In the genomic region with DNA sequence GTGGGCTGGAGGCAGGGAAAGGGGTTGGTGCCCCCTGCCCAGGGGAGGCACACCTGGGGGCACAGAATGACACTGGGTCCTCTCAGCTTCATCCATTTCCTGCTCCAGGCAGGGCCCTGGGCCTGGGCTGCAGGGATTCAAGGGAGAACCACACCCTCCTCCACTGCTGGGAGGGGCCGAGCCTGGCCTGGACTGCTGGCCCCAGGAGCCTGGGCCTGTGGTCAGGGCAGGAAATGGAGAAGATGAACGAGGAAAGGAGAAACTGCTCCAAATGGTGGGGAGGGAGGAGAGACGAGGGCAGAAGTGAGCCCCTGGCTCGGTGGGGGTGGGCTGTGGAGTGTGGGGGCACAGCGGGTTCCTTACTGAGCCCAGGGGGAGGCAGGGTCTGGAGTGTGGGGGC, we compare ENCODE assay signal across 14 cellular contexts. TPM values are rescaled to one million over a fixed set of nuclear protein-coding genes. Genes with fewer than 3 reads are reported as not detected.
DNase-seq lines count a peak whose midpoint lies in the region; ATAC-seq, FAIRE-seq and TF ChIP-seq lines count a peak whose summit lies in the region.
"Had no signal": no experiment of that assay in that cellular context is flagged by ENCODE, and none has a peak within 500 bp of the region (broad histone marks: within the 10 kb centered on the region; RNA-seq: fewer than 3 reads in every experiment).

No MANE protein-coding gene starts in this region.

- H3K79me2 ChIP-seq in MM.1S (ENCODE audit: low read length): no peaks in the 10 kb centered on the region

- H3K9me3 ChIP-seq in transverse colon (no peaks in the 10 kb centered on the region), MM.1S (replicated peaks; ENCODE audit: insufficient read depth, low read length) (no peaks in the 10 kb centered on the region)

- no peak overlapping the region for H3K4me2 ChIP-seq in MM.1S (ENCODE audit: low read depth, low read length)

- H4K20me1 ChIP-seq in MM.1S (ENCODE audit: insufficient read depth, low read length): no peaks in the 10 kb centered on the region

- H2AFZ ChIP-seq in MM.1S (ENCODE audit: low read length): no peak overlapping the region

- FAIRE-seq in H54 (lab: Jason Lieb, UNC): no peak
- no peak for FAIRE-seq in RCC 7860 (lab: Jason Lieb, UNC)

- no peak for TF ChIP-seq EP300 in transverse colon (IDR thresholded peaks at IDR 0.05; ENCODE audit: low read depth)

- H3K27me3 ChIP-seq in transverse colon (no peaks in the 10 kb centered on the region), MM.1S (replicated peaks; ENCODE audit: insufficient read depth, low read length) (no peaks in the 10 kb centered on the region), brain microvascular endothelial cell (replicated peaks) (no peaks in the 10 kb centered on the region)

- no peak overlapping the region for H3K9ac ChIP-seq in MM.1S (ENCODE audit: low read length)

- intact Hi-C loops in left ventricle myocardium superior (cut with micrococcal nuclease) (no loop called here), transverse colon (cut with DNase I; ENCODE audit: low total_unique reads) (no loop called here)

- TF ChIP-seq POLR2A in H54 (IDR thresholded peaks at IDR 0.05; ENCODE audit: low read depth, low read length) (peak; percentile 9; the same call in 1 of the 2 replicates), transverse colon (IDR thresholded peaks at IDR 0.05) (no peak)

- DNase-seq in H54 (ENCODE audit: insufficient read length, low spot score) (peak; percentile 87), RCC 7860 (ENCODE audit: low spot score) (peak; percentile 14), left ventricle myocardium superior (peak; percentile 68), transverse colon (peak; percentile 63), MM.1S (no peak), brain microvascular endothelial cell (no peak), NCI-H2171 treated with DMSO at 0.1 percent for 48 hours (lab: John Stamatoyannopoulos, UW) (no peak)
- DNase-seq: activated CD4-positive, alpha-beta T cell treated with anti-CD3 and anti-CD28 coated beads for 4 hours; activated T-cell treated with anti-CD3 and anti-CD28 coated beads, Interleukin-2, amount 50 U/mL, for 4 hours; anterior cingulate cortex; foreskin melanocyte; naive thymus-derived CD4-positive, alpha-beta T cell; stimulated activated naive CD4-positive, alpha-beta T cell treated with Interleukin-2 at 50 U/mL for 16 hours had no signal

- H3K36me3 ChIP-seq in transverse colon: no peaks in the 10 kb centered on the region
- no peaks in the 10 kb centered on the region for H3K36me3 ChIP-seq in MM.1S (replicated peaks; ENCODE audit: insufficient read depth, low read length)
- H3K36me3 ChIP-seq in brain microvascular endothelial cell (replicated peaks): no peaks in the 10 kb centered on the region

- H3K9me2 ChIP-seq in MM.1S (replicated peaks; ENCODE audit: insufficient read depth, low read length): no peaks in the 10 kb centered on the region

- H3K4me3 ChIP-seq in transverse colon: no peak overlapping the region
- no peak overlapping the region for H3K4me3 ChIP-seq in MM.1S (ENCODE audit: low read length)
- no peak overlapping the region for H3K4me3 ChIP-seq in brain microvascular endothelial cell (ENCODE audit: low read depth, low read length)

- H3K27ac ChIP-seq in transverse colon: no peak overlapping the region
- no peak overlapping the region for H3K27ac ChIP-seq in MM.1S (ENCODE audit: low read length)
- H3K27ac ChIP-seq in brain microvascular endothelial cell: no peak overlapping the region

- 35 to 55% methylated on average over 4 to 5 of the region's 5 CpGs for WGBS in transverse colon (ENCODE audit: low coverage in 1 of 2), 2 donors

- no peak for TF ChIP-seq CTCF in transverse colon (IDR thresholded peaks at IDR 0.05)
- TF ChIP-seq CTCF in MM.1S (IDR thresholded peaks at IDR 0.05; ENCODE audit: low read length): no peak
- TF ChIP-seq CTCF in brain microvascular endothelial cell (IDR thresholded peaks at IDR 0.05; ENCODE audit: low read depth, low read length, missing control alignments): no peak

- peaks cover 0 to 26% (median 14%) of the 10 kb centered on the region in 4 donors for H3K4me1 ChIP-seq in transverse colon
- no peaks in the 10 kb centered on the region for H3K4me1 ChIP-seq in MM.1S (ENCODE audit: low read length)

- ATAC-seq in left ventricle myocardium superior: peak; percentile 54
- ATAC-seq: activated T-cell treated with anti-CD3 and anti-CD28 coated beads, Interleukin-2, amount 50 U/mL, for 4 hours; HCT116; naive thymus-derived CD4-positive, alpha-beta T cell had no signal

- in situ Hi-C loops in transverse colon (cut with MboI; ENCODE audit: low pct_ligation_motif_present in 1 of 4, low pct_unique_long_range_greater_than_20kb in 1 of 4, low sequenced_read_pairs in 3 of 4): no loop called here
- in situ Hi-C loops in brain microvascular endothelial cell (cut with HindIII; ENCODE audit: low pct_ligation_motif_present, low sequenced_read_pairs): no loop called here

- no peaks in the 10 kb centered on the region for H3F3A ChIP-seq in MM.1S (ENCODE audit: insufficient read depth, low read length)

RNA-seq across cellular contexts. Expression of gene KCNQ1OT1, which starts 38.1 kb away (rescaled TPM):
- total RNA-seq in left ventricle myocardium superior (0.35 TPM), transverse colon (1 to 10 TPM; 1.5 to 5.0 (median 1.9) TPM)

Comparison
In these comparisons a context has a peak if more than half of its experiments do, and no peak if none do; other contexts are left out.
1. DNase-seq: peak in H54 (single experiment), RCC 7860 (single experiment), left ventricle myocardium superior (single experiment) and transverse colon (single experiment); none in MM.1S (single experiment), brain microvascular endothelial cell (single experiment) and NCI-H2171 treated with DMSO at 0.1 percent for 48 hours (single experiment).